1 cellular context compared by ENCODE assay signal in the genomic region with DNA sequence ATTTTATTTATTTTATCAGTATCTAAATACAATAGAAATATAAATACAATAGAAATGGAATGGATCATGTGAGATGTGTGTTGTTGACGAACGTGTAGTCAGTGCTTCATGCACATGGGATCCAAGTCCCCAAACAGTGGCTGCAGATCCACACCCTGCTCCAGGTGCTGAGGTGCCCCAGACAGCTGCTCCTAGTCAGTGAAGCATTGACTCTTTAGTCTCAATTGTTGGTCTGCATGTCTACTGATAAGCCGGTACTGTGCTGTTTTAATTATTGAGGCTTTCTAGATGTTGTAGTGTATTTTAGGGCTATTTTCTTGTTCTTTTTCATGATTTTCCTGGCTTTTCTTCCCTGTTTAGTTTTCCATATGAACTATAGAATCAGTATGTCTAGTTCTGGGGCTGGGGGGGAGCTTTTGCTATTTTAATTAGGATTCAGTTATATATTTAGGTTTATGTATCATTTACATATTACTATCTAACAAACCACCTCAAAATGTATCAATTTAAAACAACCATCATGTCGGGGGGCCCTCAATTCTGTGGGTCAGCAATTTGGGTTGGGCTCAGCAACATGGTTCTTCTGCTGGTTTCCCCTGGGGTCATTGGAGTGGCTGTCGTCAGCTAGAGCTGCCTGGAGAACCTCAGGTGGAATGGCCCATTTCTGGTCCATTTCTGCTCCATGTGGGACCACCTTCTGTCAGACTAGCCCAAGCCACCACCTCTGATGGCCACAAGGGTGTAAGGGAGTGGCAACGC.
A peak's percentile ranks its signal among the peaks of the same experiment; 100 is the strongest.
TF ChIP-seq lines count a peak whose summit lies in the region.

No MANE protein-coding gene starts in this region.

TF ChIP-seq in K562, 482 proteins besides CTCF, POLR2A, EP300 and RAD21 (continued from another document):
- TF ChIP-seq, protein P1, sequence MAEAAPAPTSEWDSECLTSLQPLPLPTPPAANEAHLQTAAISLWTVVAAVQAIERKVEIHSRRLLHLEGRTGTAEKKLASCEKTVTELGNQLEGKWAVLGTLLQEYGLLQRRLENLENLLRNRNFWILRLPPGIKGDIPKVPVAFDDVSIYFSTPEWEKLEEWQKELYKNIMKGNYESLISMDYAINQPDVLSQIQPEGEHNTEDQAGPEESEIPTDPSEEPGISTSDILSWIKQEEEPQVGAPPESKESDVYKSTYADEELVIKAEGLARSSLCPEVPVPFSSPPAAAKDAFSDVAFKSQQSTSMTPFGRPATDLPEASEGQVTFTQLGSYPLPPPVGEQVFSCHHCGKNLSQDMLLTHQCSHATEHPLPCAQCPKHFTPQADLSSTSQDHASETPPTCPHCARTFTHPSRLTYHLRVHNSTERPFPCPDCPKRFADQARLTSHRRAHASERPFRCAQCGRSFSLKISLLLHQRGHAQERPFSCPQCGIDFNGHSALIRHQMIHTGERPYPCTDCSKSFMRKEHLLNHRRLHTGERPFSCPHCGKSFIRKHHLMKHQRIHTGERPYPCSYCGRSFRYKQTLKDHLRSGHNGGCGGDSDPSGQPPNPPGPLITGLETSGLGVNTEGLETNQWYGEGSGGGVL (CRISPR knock-in tag; IDR thresholded peaks at IDR 0.05): no peak
- TF ChIP-seq DPF2 (IDR thresholded peaks at IDR 0.05) (0 out of 2 replicates have a peak, but pooled peaks have one; percentile 33), MTA2 (IDR thresholded peaks at IDR 0.05; ENCODE audit: low read depth) (peak; percentile 46; the same call in 1 of the 2 replicates), ZNF785 (CRISPR knock-in tag; IDR thresholded peaks at IDR 0.05) (no peak), PHB (CRISPR knock-in tag; IDR thresholded peaks at IDR 0.05) (no peak), ATF1 (CRISPR knock-in tag; IDR thresholded peaks at IDR 0.05) (no peak), ATF1 (tag; IDR thresholded peaks at IDR 0.05) (no peak), NFIC (IDR thresholded peaks at IDR 0.05) (peak; percentile 40; the same call in 1 of the 2 replicates), MXI1 (IDR thresholded peaks at IDR 0.05; ENCODE audit: low read depth, low read length) (no peak), CBX3 (IDR thresholded peaks at IDR 0.05; ENCODE audit: borderline replicate concordance in 1 of 2, low read length in 2 of 2) (no peak), TEAD4 (IDR thresholded peaks at IDR 0.05; ENCODE audit: low read length) (peak; percentile 52; the same call in 1 of the 2 replicates), TEAD4 (CRISPR knock-in tag; IDR thresholded peaks at IDR 0.05; ENCODE audit: borderline replicate concordance) (no peak), PTBP1 (IDR thresholded peaks at IDR 0.05; ENCODE audit: low read depth, low read length) (no peak), MCM5 (IDR thresholded peaks at IDR 0.05; ENCODE audit: low read depth) (no peak), CBFA2T3 (IDR thresholded peaks at IDR 0.05) (peak; percentile 86), ZNF282 (CRISPR knock-in tag; IDR thresholded peaks at IDR 0.05) (no peak), WHSC1 (IDR thresholded peaks at IDR 0.05; ENCODE audit: low read length) (no peak), TAL1 (IDR thresholded peaks at IDR 0.05) (peak; percentile 68), NR2C1 (IDR thresholded peaks at IDR 0.05) (no peak), NR2C1 (tag; IDR thresholded peaks at IDR 0.05) (no peak), ZNF197 (CRISPR knock-in tag; IDR thresholded peaks at IDR 0.05; ENCODE audit: low read depth) (no peak), NCOA4 (IDR thresholded peaks at IDR 0.05; ENCODE audit: partially characterized antibody) (no peak), ILK (tag; IDR thresholded peaks at IDR 0.05; ENCODE audit: borderline replicate concordance, low read depth) (no peak), PHF21A (IDR thresholded peaks at IDR 0.05; ENCODE audit: borderline replicate concordance, low read depth) (no peak), ARID1B (IDR thresholded peaks at IDR 0.05) (peak; percentile 66), SP1 (CRISPR knock-in tag; IDR thresholded peaks at IDR 0.05) (no peak), RFX1 (IDR thresholded peaks at IDR 0.05) (no peak), ZC3H4 (CRISPR knock-in tag; IDR thresholded peaks at IDR 0.05; ENCODE audit: borderline replicate concordance) (no peak), SRSF1 (IDR thresholded peaks at IDR 0.05; ENCODE audit: low read depth, low read length) (no peak), BCL6 (CRISPR knock-in tag; IDR thresholded peaks at IDR 0.05) (no peak), MYBL2 (IDR thresholded peaks at IDR 0.05; ENCODE audit: low read depth) (no peak), MYBL2 (CRISPR knock-in tag; IDR thresholded peaks at IDR 0.05; ENCODE audit: borderline replicate concordance) (no peak), ZNF766 (CRISPR knock-in tag; conservative IDR thresholded peaks at IDR 0.05) (no peak), KLF6 (CRISPR knock-in tag; IDR thresholded peaks at IDR 0.05; ENCODE audit: borderline replicate concordance) (no peak), ZNF431 (CRISPR knock-in tag; IDR thresholded peaks at IDR 0.05) (no peak), SMAD4 (CRISPR knock-in tag; conservative IDR thresholded peaks at IDR 0.05) (0 out of 2 replicates have a peak, but pooled peaks have one; percentile 27), ZNF143 (CRISPR knock-in tag; IDR thresholded peaks at IDR 0.05) (no peak), HLTF (IDR thresholded peaks at IDR 0.05) (no peak), RBBP5 (IDR thresholded peaks at IDR 0.05; ENCODE audit: borderline replicate concordance, insufficient read depth, low read length, poor library complexity, severe bottlenecking) (no peak)
- TF ChIP-seq, protein P2, sequence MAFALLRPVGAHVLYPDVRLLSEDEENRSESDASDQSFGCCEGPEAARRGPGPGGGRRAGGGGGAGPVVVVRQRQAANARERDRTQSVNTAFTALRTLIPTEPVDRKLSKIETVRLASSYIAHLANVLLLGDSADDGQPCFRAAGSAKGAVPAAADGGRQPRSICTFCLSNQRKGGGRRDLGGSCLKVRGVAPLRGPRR (CRISPR knock-in tag; IDR thresholded peaks at IDR 0.05): no peak
- TF ChIP-seq, protein P3, sequence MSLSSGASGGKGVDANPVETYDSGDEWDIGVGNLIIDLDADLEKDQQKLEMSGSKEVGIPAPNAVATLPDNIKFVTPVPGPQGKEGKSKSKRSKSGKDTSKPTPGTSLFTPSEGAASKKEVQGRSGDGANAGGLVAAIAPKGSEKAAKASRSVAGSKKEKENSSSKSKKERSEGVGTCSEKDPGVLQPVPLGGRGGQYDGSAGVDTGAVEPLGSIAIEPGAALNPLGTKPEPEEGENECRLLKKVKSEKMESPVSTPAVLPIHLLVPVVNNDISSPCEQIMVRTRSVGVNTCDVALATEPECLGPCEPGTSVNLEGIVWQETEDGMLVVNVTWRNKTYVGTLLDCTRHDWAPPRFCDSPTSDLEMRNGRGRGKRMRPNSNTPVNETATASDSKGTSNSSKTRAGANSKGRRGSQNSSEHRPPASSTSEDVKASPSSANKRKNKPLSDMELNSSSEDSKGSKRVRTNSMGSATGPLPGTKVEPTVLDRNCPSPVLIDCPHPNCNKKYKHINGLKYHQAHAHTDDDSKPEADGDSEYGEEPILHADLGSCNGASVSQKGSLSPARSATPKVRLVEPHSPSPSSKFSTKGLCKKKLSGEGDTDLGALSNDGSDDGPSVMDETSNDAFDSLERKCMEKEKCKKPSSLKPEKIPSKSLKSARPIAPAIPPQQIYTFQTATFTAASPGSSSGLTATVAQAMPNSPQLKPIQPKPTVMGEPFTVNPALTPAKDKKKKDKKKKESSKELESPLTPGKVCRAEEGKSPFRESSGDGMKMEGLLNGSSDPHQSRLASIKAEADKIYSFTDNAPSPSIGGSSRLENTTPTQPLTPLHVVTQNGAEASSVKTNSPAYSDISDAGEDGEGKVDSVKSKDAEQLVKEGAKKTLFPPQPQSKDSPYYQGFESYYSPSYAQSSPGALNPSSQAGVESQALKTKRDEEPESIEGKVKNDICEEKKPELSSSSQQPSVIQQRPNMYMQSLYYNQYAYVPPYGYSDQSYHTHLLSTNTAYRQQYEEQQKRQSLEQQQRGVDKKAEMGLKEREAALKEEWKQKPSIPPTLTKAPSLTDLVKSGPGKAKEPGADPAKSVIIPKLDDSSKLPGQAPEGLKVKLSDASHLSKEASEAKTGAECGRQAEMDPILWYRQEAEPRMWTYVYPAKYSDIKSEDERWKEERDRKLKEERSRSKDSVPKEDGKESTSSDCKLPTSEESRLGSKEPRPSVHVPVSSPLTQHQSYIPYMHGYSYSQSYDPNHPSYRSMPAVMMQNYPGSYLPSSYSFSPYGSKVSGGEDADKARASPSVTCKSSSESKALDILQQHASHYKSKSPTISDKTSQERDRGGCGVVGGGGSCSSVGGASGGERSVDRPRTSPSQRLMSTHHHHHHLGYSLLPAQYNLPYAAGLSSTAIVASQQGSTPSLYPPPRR (CRISPR knock-in tag; IDR thresholded peaks at IDR 0.05; ENCODE audit: borderline replicate concordance): no peak
- TF ChIP-seq, protein P4, sequence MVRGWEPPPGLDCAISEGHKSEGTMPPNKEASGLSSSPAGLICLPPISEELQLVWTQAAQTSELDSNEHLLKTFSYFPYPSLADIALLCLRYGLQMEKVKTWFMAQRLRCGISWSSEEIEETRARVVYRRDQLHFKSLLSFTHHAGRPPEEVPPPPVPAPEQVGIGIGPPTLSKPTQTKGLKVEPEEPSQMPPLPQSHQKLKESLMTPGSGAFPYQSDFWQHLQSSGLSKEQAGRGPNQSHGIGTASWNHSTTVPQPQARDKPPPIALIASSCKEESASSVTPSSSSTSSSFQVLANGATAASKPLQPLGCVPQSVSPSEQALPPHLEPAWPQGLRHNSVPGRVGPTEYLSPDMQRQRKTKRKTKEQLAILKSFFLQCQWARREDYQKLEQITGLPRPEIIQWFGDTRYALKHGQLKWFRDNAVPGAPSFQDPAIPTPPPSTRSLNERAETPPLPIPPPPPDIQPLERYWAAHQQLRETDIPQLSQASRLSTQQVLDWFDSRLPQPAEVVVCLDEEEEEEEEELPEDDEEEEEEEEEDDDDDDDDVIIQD (CRISPR knock-in tag; IDR thresholded peaks at IDR 0.05): no peak
- TF ChIP-seq, protein P5, sequence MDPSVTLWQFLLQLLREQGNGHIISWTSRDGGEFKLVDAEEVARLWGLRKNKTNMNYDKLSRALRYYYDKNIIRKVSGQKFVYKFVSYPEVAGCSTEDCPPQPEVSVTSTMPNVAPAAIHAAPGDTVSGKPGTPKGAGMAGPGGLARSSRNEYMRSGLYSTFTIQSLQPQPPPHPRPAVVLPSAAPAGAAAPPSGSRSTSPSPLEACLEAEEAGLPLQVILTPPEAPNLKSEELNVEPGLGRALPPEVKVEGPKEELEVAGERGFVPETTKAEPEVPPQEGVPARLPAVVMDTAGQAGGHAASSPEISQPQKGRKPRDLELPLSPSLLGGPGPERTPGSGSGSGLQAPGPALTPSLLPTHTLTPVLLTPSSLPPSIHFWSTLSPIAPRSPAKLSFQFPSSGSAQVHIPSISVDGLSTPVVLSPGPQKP (CRISPR knock-in tag; IDR thresholded peaks at IDR 0.05): no peak
- TF ChIP-seq, protein P6, sequence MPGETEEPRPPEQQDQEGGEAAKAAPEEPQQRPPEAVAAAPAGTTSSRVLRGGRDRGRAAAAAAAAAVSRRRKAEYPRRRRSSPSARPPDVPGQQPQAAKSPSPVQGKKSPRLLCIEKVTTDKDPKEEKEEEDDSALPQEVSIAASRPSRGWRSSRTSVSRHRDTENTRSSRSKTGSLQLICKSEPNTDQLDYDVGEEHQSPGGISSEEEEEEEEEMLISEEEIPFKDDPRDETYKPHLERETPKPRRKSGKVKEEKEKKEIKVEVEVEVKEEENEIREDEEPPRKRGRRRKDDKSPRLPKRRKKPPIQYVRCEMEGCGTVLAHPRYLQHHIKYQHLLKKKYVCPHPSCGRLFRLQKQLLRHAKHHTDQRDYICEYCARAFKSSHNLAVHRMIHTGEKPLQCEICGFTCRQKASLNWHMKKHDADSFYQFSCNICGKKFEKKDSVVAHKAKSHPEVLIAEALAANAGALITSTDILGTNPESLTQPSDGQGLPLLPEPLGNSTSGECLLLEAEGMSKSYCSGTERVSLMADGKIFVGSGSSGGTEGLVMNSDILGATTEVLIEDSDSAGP (CRISPR knock-in tag; IDR thresholded peaks at IDR 0.05): no peak
- TF ChIP-seq, protein P7, sequence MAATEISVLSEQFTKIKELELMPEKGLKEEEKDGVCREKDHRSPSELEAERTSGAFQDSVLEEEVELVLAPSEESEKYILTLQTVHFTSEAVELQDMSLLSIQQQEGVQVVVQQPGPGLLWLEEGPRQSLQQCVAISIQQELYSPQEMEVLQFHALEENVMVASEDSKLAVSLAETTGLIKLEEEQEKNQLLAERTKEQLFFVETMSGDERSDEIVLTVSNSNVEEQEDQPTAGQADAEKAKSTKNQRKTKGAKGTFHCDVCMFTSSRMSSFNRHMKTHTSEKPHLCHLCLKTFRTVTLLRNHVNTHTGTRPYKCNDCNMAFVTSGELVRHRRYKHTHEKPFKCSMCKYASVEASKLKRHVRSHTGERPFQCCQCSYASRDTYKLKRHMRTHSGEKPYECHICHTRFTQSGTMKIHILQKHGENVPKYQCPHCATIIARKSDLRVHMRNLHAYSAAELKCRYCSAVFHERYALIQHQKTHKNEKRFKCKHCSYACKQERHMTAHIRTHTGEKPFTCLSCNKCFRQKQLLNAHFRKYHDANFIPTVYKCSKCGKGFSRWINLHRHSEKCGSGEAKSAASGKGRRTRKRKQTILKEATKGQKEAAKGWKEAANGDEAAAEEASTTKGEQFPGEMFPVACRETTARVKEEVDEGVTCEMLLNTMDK (IDR thresholded peaks at IDR 0.05; ENCODE audit: borderline replicate concordance, insufficient read depth, low read depth, low read length, poor library complexity, severe bottlenecking): peak; percentile 4
